9 cellular contexts compared by ENCODE assay signal in genomic region chr7:107966701-107967100, GRCh38. TPM values are rescaled to one million over a fixed set of nuclear protein-coding genes. Genes with fewer than 3 reads are reported as not detected.
DNase-seq lines count a peak whose midpoint lies in the region; ATAC-seq and TF ChIP-seq lines count a peak whose summit lies in the region.
"Had no signal": no experiment of that assay in that cellular context is flagged by ENCODE, and none has a peak within 500 bp of the region (broad histone marks: within the 10 kb centered on the region; RNA-seq: fewer than 3 reads in every experiment).

No MANE protein-coding gene starts in this region.

- peaks cover 11 to 53% (median 34%) of the 10 kb centered on the region in 3 experiments; a peak in 6 of 7 replicates for H3K36me3 Mint-ChIP-seq in H9 (ENCODE audit: insufficient read depth in 1 of 3, low read depth in 3 of 3)

- H3T11ph ChIP-seq in H9 (ENCODE audit: low read length) = no peak overlapping the region

- no peaks in the 10 kb centered on the region for H3K9me3 Mint-ChIP-seq in H9

- H3K27me3 ChIP-seq in H9 (ENCODE audit: insufficient read depth, low read length) (no peaks in the 10 kb centered on the region), prostate gland (replicated peaks; ENCODE audit: insufficient read depth) (no peaks in the 10 kb centered on the region)

- peak overlapping the region in 2 of 3 experiments; percentile 75 to 84; a peak in 3 of 7 replicates for H3K27ac Mint-ChIP-seq in H9

- H3K23me2 ChIP-seq in H9 (ENCODE audit: insufficient read length, low read depth, low read length, poor library complexity, severe bottlenecking) = no peaks in the 10 kb centered on the region

- no peak overlapping the region for H3K4me3 ChIP-seq in foreskin fibroblast (ENCODE audit: low read depth in 1 of 2, low read length in 2 of 2)
- H3K4me3 ChIP-seq in retinal pigment epithelial cell (ENCODE audit: low read length) = no peak overlapping the region
- H3K4me3 ChIP-seq in prostate gland = no peak overlapping the region

- no peaks in the 10 kb centered on the region for H4K20me1 ChIP-seq in H9 (ENCODE audit: control insufficient read depth, insufficient read depth, insufficient read length)

- H3K4me3 Mint-ChIP-seq in H9 = no peak overlapping the region

- H3K4me1 ChIP-seq in H9 (ENCODE audit: insufficient read depth, low read length) (no peaks in the 10 kb centered on the region; the same call in 1 of the 2 replicates), prostate gland (replicated peaks) (no peaks in the 10 kb centered on the region)

- DNase-seq in H9 = peak; percentile 61
- DNase-seq in RWPE1 (ENCODE audit: low spot score) = no peak
- DNase-seq in foreskin fibroblast = peak; percentile 80 to 81
- DNase-seq in retinal pigment epithelial cell (ENCODE audit: low read depth) = peak; percentile 61
- DNase-seq in prostate gland (ENCODE audit: low spot score) = no peak
- no peak for DNase-seq in NCI-H2227 (lab: John Stamatoyannopoulos, UW; ENCODE audit: unreplicated experiment)
- DNase-seq: effector CD8-positive, alpha-beta T cell had no signal

- H3K79me2 ChIP-seq in H9 (ENCODE audit: insufficient read depth, low read length) = no peaks in the 10 kb centered on the region

- no peak overlapping the region for H2BK20ac ChIP-seq in H9 (ENCODE audit: low read depth, low read length, poor library complexity, severe bottlenecking)

- H3K36me3 ChIP-seq in prostate gland = no peaks in the 10 kb centered on the region

- H3K4me2 ChIP-seq in H9 (ENCODE audit: insufficient read depth, insufficient read length, low read length) = no peak overlapping the region

- no peak overlapping the region for H2BK5ac ChIP-seq in H9 (ENCODE audit: insufficient read length, low read length)

- no peak overlapping the region for H4K8ac ChIP-seq in H9 (replicated peaks; ENCODE audit: insufficient read length, low read depth, low read length)

- H3K27me3 Mint-ChIP-seq in H9 (ENCODE audit: low read depth) = no peaks in the 10 kb centered on the region

- no peak overlapping the region for H2BK12ac ChIP-seq in H9 (ENCODE audit: insufficient read length, low read depth, low read length)

- no peak overlapping the region for H3K23ac ChIP-seq in H9 (ENCODE audit: insufficient read length, low read depth, low read length)

- ATAC-seq in GM19452 (IDR thresholded peaks at IDR 0.05; ENCODE audit: unreplicated experiment) = no peak
- no peak for ATAC-seq in HG03039 (IDR thresholded peaks at IDR 0.05; ENCODE audit: unreplicated experiment)

- no CpG with 5 or more reads among the region's 4 CpGs for WGBS in H9 (ENCODE audit: extremely low coverage, insufficient read length, low lambda C conversion rate)
- WGBS in prostate gland = 90% methylated on average over 4 of the region's 4 CpGs

- H3K18ac ChIP-seq in H9 (ENCODE audit: insufficient read length, low read depth, low read length) = no peak overlapping the region

- no peak overlapping the region for H3K4ac ChIP-seq in H9 (ENCODE audit: low read depth, low read length)

- no peak overlapping the region for H4K5ac ChIP-seq in H9 (ENCODE audit: insufficient read length, low read depth, low read length)

- no peak overlapping the region for H3K14ac ChIP-seq in H9 (ENCODE audit: insufficient read depth, low read length)

- CTCF ChIA-PET in RWPE1 (lab: Yijun Ruan, JAX) = interaction anchor here (0.5 kb wide), 1 partner anchor 536 kb away, joined by 3 read pairs; no protein-coding TSS in a partner anchor

- no peak overlapping the region for H2AK5ac ChIP-seq in H9 (ENCODE audit: insufficient read length, low read length)

- TF ChIP-seq POLR2A in prostate gland (IDR thresholded peaks at IDR 0.05) = no peak

- peaks cover 3 to 4% of the 10 kb centered on the region in 2 experiments; a peak in 3 of 4 replicates for H3K4me1 Mint-ChIP-seq in H9

- H2AFZ ChIP-seq in H9 (ENCODE audit: low read length) = no peak overlapping the region

- H2BK120ac ChIP-seq in H9 (ENCODE audit: low read depth, low read length, poor library complexity, severe bottlenecking) = no peak overlapping the region

- H3K9me3 ChIP-seq in H9 (ENCODE audit: control insufficient read depth, low read depth, low read length) = no peaks in the 10 kb centered on the region
- no peaks in the 10 kb centered on the region for H3K9me3 ChIP-seq in prostate gland

- POLR2A ChIA-PET in RWPE1 (lab: Yijun Ruan, JAX; ENCODE audit: low non-redundant PET) = no interaction called here

- TF ChIP-seq CTCF in H9 (conservative IDR thresholded peaks at IDR 0.05) (no peak), RWPE1 (conservative IDR thresholded peaks at IDR 0.05; ENCODE audit: low read depth) (no peak), foreskin fibroblast (IDR thresholded peaks at IDR 0.05; ENCODE audit: low read depth, low read length) (no peak), retinal pigment epithelial cell (conservative IDR thresholded peaks at IDR 0.05; ENCODE audit: low read depth, low read length) (no peak), prostate gland (IDR thresholded peaks at IDR 0.05) (no peak)

- H3K56ac ChIP-seq in H9 (ENCODE audit: insufficient read length, low read depth, low read length) = no peak overlapping the region

- no peak overlapping the region for H3K9ac ChIP-seq in H9 (ENCODE audit: extremely low read depth, insufficient read length, low read length)

- H3K27ac ChIP-seq in H9 (ENCODE audit: insufficient read length, low read depth, low read length) (no peak overlapping the region), RWPE1 (peak overlapping the region; percentile 27; the same call in 1 of the 2 replicates), prostate gland (no peak overlapping the region)

- no peaks in the 10 kb centered on the region for H3K79me1 ChIP-seq in H9 (ENCODE audit: insufficient read depth, low read depth, low read length, poor library complexity, severe bottlenecking)

- intact Hi-C loops in prostate gland (cut with DNase I) = no loop called here

- H4K91ac ChIP-seq in H9 (ENCODE audit: insufficient read length, low read depth, low read length) = no peak overlapping the region

- H2BK15ac ChIP-seq in H9 (ENCODE audit: low read depth, low read length) = no peak overlapping the region

RNA-seq across cellular contexts. Expression of gene LAMB1, which starts 36.3 kb away (rescaled TPM):
- total RNA-seq in H9 (2021) = 75.8 and 78.9 TPM in 2 replicates
- 10 to 100 TPM; 15.5 to 64.1 TPM for total RNA-seq in prostate gland

Comparison
In these comparisons a context has a peak if more than half of its experiments do, and no peak if none do; other contexts are left out.
1. DNase-seq: peak in H9 (single experiment), foreskin fibroblast (2 of 2) and retinal pigment epithelial cell (single experiment); none in RWPE1 (single experiment), prostate gland (single experiment) and NCI-H2227 (single experiment).